Comparison of ENCODE assay signal across 8 cellular contexts in genomic region chr3:129249284-129250065, GRCh38. TPM values are rescaled to one million over a fixed set of nuclear protein-coding genes. Genes with fewer than 3 reads are reported as not detected.
A peak's percentile ranks its signal among the peaks of the same experiment; 100 is the strongest.
DNase-seq lines count a peak whose midpoint lies in the region; ATAC-seq, FAIRE-seq and TF ChIP-seq lines count a peak whose summit lies in the region.

Gene COPG1, plus strand, starts transcription at chr3:129249606. Its CDS starts 104 bp downstream, at chr3:129249710.

- 0% methylated on average over 48 of the region's 48 CpGs for WGBS in pancreas, 2 donors
- under 1% methylated on average over 48 of the region's 48 CpGs for WGBS in thymus

- H3K4me1 Mint-ChIP-seq in activated naive CD8-positive, alpha-beta T cell treated with anti-CD3 and anti-CD28 coated beads, Interleukin-2, amount 10 ng/mL, durations not matched to agents 7 days and 5 days: peaks cover 42% of the 10 kb centered on the region

- H3K27me3 ChIP-seq in pancreas (no peaks in the 10 kb centered on the region), thymus (ENCODE audit: control insufficient read depth, insufficient read depth) (no peaks in the 10 kb centered on the region)

- peak within 1 kb of the TSS; percentile 99 for H3K4me3 Mint-ChIP-seq in activated naive CD8-positive, alpha-beta T cell treated with anti-CD3 and anti-CD28 coated beads, Interleukin-2, amount 10 ng/mL, durations not matched to agents 7 days and 5 days

- H3K9me3 ChIP-seq in pancreas: no peaks in the 10 kb centered on the region
- no peaks in the 10 kb centered on the region for H3K9me3 ChIP-seq in thymus (ENCODE audit: control insufficient read depth)

- H3K36me3 ChIP-seq in pancreas (peaks cover 4 to 28% (median 12%) of the 10 kb centered on the region in 3 donors), thymus (ENCODE audit: control insufficient read depth, insufficient read depth) (peaks cover 21% of the 10 kb centered on the region)

- H3K27ac ChIP-seq in pancreas (peak within 1 kb of the TSS; percentile 83 to 92 (median 90)), thymus (ENCODE audit: low read depth) (peak within 1 kb of the TSS; percentile 93)

- H3K4me3 ChIP-seq in GM12865 (ENCODE audit: low read depth, low read length) (peak within 1 kb of the TSS; percentile 100), pancreas (peak within 1 kb of the TSS; percentile 90 to 100 (median 94)), thymus (ENCODE audit: low read length) (peak within 1 kb of the TSS; percentile 99)

- peak within 1 kb of the TSS; percentile 98 for H3K27ac Mint-ChIP-seq in activated naive CD8-positive, alpha-beta T cell treated with anti-CD3 and anti-CD28 coated beads, Interleukin-2, amount 10 ng/mL, durations not matched to agents 7 days and 5 days

- TF ChIP-seq CTCF in GM12865 (IDR thresholded peaks at IDR 0.05; ENCODE audit: insufficient read depth, low read depth, low read length, missing control alignments) (no peak), pancreas (IDR thresholded peaks at IDR 0.05) (no peak)

- intact Hi-C loops in head of caudate nucleus (cut with DNase I): loop anchor here (5.0 to 10.0 kb wide), 3 partner anchors 67 to 275 kb away; partner anchors contain the start of gene CNBP
- intact Hi-C loops in pancreas (cut with DNase I): loop anchor here in 2 of 3 donors (10.0 kb wide), 3 partner anchors 75 to 285 kb away; no protein-coding TSS in a partner anchor

- POLR2A ChIA-PET in activated naive CD8-positive, alpha-beta T cell treated with anti-CD3 and anti-CD28 coated beads, Interleukin-2, amount 10 ng/mL, durations not matched to agents 7 days and 5 days (lab: Charles Lee): interaction anchor here (0.6 to 2.6 kb wide), 32 partner anchors 10 to 462 kb away, joined by 3 to 26 read pairs (median 4); partner anchors contain the start of genes CNBP, HMCES and RAB43

- DNase-seq in GM12865 (ENCODE audit: low read depth) (peak; percentile 93), NCI-H1436 (lab: John Stamatoyannopoulos, UW) (peak; percentile 92), SW 1271 (lab: John Stamatoyannopoulos, UW) (peak; percentile 53 to 86), head of caudate nucleus (peak; percentile 63 to 93 (median 86)), pancreas (peak; percentile 75 to 96 (median 90))
- peak; percentile 94 for DNase-seq in activated naive CD8-positive, alpha-beta T cell treated with anti-CD3 and anti-CD28 coated beads, Interleukin-2, amount 10 ng/mL, durations not matched to agents 7 days and 5 days

- peaks cover 0 to 35% (median 7%) of the 10 kb centered on the region in 3 donors for H3K4me1 ChIP-seq in pancreas
- H3K4me1 ChIP-seq in thymus (ENCODE audit: control insufficient read depth, insufficient read depth, low read length): peaks cover 10% of the 10 kb centered on the region

- ATAC-seq in HG02763 (IDR thresholded peaks at IDR 0.05; ENCODE audit: unreplicated experiment) (peak; percentile 79), pancreas (peak; percentile 88 to 95 (median 94))
- peak; percentile 92 for ATAC-seq in activated naive CD8-positive, alpha-beta T cell treated with anti-CD3 and anti-CD28 coated beads, Interleukin-2, amount 10 ng/mL, durations not matched to agents 7 days and 5 days (ENCODE audit: low read depth)

- H3K9me3 Mint-ChIP-seq in activated naive CD8-positive, alpha-beta T cell treated with anti-CD3 and anti-CD28 coated beads, Interleukin-2, amount 10 ng/mL, durations not matched to agents 7 days and 5 days: no peaks in the 10 kb centered on the region

- peaks cover 28% of the 10 kb centered on the region for H3K36me3 Mint-ChIP-seq in activated naive CD8-positive, alpha-beta T cell treated with anti-CD3 and anti-CD28 coated beads, Interleukin-2, amount 10 ng/mL, durations not matched to agents 7 days and 5 days

- FAIRE-seq in pancreas (lab: Jason Lieb, UNC): no peak

- no peaks in the 10 kb centered on the region for H3K27me3 Mint-ChIP-seq in activated naive CD8-positive, alpha-beta T cell treated with anti-CD3 and anti-CD28 coated beads, Interleukin-2, amount 10 ng/mL, durations not matched to agents 7 days and 5 days

RNA-seq across cellular contexts. Expression of gene COPG1, which starts in this region (rescaled TPM):
- total RNA-seq in activated naive CD8-positive, alpha-beta T cell treated with anti-CD3 and anti-CD28 coated beads, Interleukin-2, amount 10 ng/mL, durations not matched to agents 7 days and 5 days: 100 to 1,000 TPM; 131 to 138 TPM
- 100 to 1,000 TPM in 5 of 6 donors, 10 to 100 TPM in 1; 90.1 to 137 (median 110) TPM for total RNA-seq in pancreas
- polyA plus RNA-seq in pancreas: 10 to 100 TPM; 81.4 to 99.7 TPM
- polyA plus RNA-seq in thymus: 70.8 TPM

Comparison
In these comparisons a context has a peak if more than half of its experiments do, and no peak if none do; other contexts are left out.
1. Peak in every context shown above with its lines: DNase-seq, ATAC-seq, H3K4me3 ChIP-seq and H3K27ac ChIP-seq.